Comparison of ENCODE assay signal across 1 cellular context in genomic region chr16:15990902-15991301, GRCh38.
TF ChIP-seq lines count a peak whose summit lies in the region.

No MANE protein-coding gene starts in this region.

TF ChIP-seq in K562, 482 proteins besides CTCF, POLR2A, EP300 and RAD21 (continued from another document and continues in another):
- TF ChIP-seq PBX2 (CRISPR knock-in tag; IDR thresholded peaks at IDR 0.05; ENCODE audit: low read depth) (no peak), PBX2 (tag; conservative IDR thresholded peaks at IDR 0.05; ENCODE audit: low read depth) (peak; percentile 66), ZNF197 (CRISPR knock-in tag; IDR thresholded peaks at IDR 0.05; ENCODE audit: low read depth) (no peak), CHCHD3 (CRISPR knock-in tag; IDR thresholded peaks at IDR 0.05) (no peak), ZNF785 (CRISPR knock-in tag; IDR thresholded peaks at IDR 0.05) (no peak), CBFA2T3 (IDR thresholded peaks at IDR 0.05) (peak; percentile 86), NR3C1 (CRISPR knock-in tag; IDR thresholded peaks at IDR 0.05) (no peak), IRF2 (CRISPR knock-in tag; IDR thresholded peaks at IDR 0.05) (no peak), ZNF75A (CRISPR knock-in tag; IDR thresholded peaks at IDR 0.05) (no peak), CEBPG (CRISPR knock-in tag; IDR thresholded peaks at IDR 0.05) (no peak), CEBPG (tag; conservative IDR thresholded peaks at IDR 0.05 in 1 of 2, IDR thresholded peaks at IDR 0.05 in 1 of 2) (no peak), HDAC3 (IDR thresholded peaks at IDR 0.05; ENCODE audit: borderline replicate concordance, partially characterized antibody) (peak; percentile 19), NONO (IDR thresholded peaks at IDR 0.05; ENCODE audit: low read depth in 2 of 2, low read length in 1 of 2) (no peak), ZNF224 (CRISPR knock-in tag; IDR thresholded peaks at IDR 0.05) (no peak), TAF15 (IDR thresholded peaks at IDR 0.05; ENCODE audit: low read depth, low read length) (no peak), PREB (CRISPR knock-in tag; IDR thresholded peaks at IDR 0.05) (no peak), LEF1 (IDR thresholded peaks at IDR 0.05) (no peak), ZBED1 (IDR thresholded peaks at IDR 0.05) (no peak), RUNX1 (IDR thresholded peaks at IDR 0.05; ENCODE audit: low read depth) (no peak), MNT (conservative IDR thresholded peaks at IDR 0.05) (peak in 1 of 2 experiments; percentile 52; a peak in 2 of 4 replicates), NR1H2 (CRISPR knock-in tag; IDR thresholded peaks at IDR 0.05) (no peak), BDP1 (IDR thresholded peaks at IDR 0.05; ENCODE audit: insufficient read depth, insufficient read length) (no peak), KLF13 (tag; IDR thresholded peaks at IDR 0.05; ENCODE audit: borderline replicate concordance, low read depth) (no peak), PCBP1 (IDR thresholded peaks at IDR 0.05; ENCODE audit: low read depth, low read length, poor library complexity, severe bottlenecking) (no peak), ZBTB43 (CRISPR knock-in tag; IDR thresholded peaks at IDR 0.05) (no peak), ZNF639 (CRISPR knock-in tag; conservative IDR thresholded peaks at IDR 0.05 in 1 of 2, IDR thresholded peaks at IDR 0.05 in 1 of 2) (no peak), SAP30 (IDR thresholded peaks at IDR 0.05; ENCODE audit: borderline replicate concordance, insufficient read depth, low read depth, low read length, poor library complexity, severe bottlenecking) (no peak), NKRF (IDR thresholded peaks at IDR 0.05; ENCODE audit: borderline replicate concordance) (no peak), CBFB (CRISPR knock-in tag; IDR thresholded peaks at IDR 0.05) (no peak), ETV6 (IDR thresholded peaks at IDR 0.05; ENCODE audit: borderline replicate concordance in 1 of 2, low read depth in 2 of 2, low read length in 1 of 2) (no peak), ETV6 (CRISPR knock-in tag; IDR thresholded peaks at IDR 0.05; ENCODE audit: borderline replicate concordance) (no peak), ATF2 (CRISPR knock-in tag; IDR thresholded peaks at IDR 0.05) (no peak), THAP12 (CRISPR knock-in tag; IDR thresholded peaks at IDR 0.05) (no peak), ZNF253 (CRISPR knock-in tag; conservative IDR thresholded peaks at IDR 0.05) (no peak), NFRKB (IDR thresholded peaks at IDR 0.05; ENCODE audit: low read depth) (no peak), SNAPC5 (CRISPR knock-in tag; IDR thresholded peaks at IDR 0.05) (no peak), ZNF589 (CRISPR knock-in tag; IDR thresholded peaks at IDR 0.05; ENCODE audit: low read depth) (no peak), MCM5 (IDR thresholded peaks at IDR 0.05; ENCODE audit: low read depth) (no peak), FUS (optimal IDR thresholded peaks at IDR 0.05; ENCODE audit: low read depth, low read length) (no peak), RBM14 (IDR thresholded peaks at IDR 0.05; ENCODE audit: borderline replicate concordance, insufficient read depth, low read depth, low read length) (no peak), FOXA3 (CRISPR knock-in tag; conservative IDR thresholded peaks at IDR 0.05 in 1 of 2, IDR thresholded peaks at IDR 0.05 in 1 of 2) (no peak), ZNF311 (CRISPR knock-in tag; IDR thresholded peaks at IDR 0.05) (no peak), IFI16 (CRISPR knock-in tag; IDR thresholded peaks at IDR 0.05) (no peak)
- TF ChIP-seq, protein P1, sequence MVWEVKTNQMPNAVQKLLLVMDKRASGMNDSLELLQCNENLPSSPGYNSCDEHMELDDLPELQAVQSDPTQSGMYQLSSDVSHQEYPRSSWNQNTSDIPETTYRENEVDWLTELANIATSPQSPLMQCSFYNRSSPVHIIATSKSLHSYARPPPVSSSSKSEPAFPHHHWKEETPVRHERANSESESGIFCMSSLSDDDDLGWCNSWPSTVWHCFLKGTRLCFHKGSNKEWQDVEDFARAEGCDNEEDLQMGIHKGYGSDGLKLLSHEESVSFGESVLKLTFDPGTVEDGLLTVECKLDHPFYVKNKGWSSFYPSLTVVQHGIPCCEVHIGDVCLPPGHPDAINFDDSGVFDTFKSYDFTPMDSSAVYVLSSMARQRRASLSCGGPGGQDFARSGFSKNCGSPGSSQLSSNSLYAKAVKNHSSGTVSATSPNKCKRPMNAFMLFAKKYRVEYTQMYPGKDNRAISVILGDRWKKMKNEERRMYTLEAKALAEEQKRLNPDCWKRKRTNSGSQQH (CRISPR knock-in tag; IDR thresholded peaks at IDR 0.05), result no peak
- TF ChIP-seq, protein P2, sequence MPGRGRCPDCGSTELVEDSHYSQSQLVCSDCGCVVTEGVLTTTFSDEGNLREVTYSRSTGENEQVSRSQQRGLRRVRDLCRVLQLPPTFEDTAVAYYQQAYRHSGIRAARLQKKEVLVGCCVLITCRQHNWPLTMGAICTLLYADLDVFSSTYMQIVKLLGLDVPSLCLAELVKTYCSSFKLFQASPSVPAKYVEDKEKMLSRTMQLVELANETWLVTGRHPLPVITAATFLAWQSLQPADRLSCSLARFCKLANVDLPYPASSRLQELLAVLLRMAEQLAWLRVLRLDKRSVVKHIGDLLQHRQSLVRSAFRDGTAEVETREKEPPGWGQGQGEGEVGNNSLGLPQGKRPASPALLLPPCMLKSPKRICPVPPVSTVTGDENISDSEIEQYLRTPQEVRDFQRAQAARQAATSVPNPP (IDR thresholded peaks at IDR 0.05; ENCODE audit: borderline replicate concordance, insufficient read depth, insufficient read length), result no peak
- TF ChIP-seq, protein P3, sequence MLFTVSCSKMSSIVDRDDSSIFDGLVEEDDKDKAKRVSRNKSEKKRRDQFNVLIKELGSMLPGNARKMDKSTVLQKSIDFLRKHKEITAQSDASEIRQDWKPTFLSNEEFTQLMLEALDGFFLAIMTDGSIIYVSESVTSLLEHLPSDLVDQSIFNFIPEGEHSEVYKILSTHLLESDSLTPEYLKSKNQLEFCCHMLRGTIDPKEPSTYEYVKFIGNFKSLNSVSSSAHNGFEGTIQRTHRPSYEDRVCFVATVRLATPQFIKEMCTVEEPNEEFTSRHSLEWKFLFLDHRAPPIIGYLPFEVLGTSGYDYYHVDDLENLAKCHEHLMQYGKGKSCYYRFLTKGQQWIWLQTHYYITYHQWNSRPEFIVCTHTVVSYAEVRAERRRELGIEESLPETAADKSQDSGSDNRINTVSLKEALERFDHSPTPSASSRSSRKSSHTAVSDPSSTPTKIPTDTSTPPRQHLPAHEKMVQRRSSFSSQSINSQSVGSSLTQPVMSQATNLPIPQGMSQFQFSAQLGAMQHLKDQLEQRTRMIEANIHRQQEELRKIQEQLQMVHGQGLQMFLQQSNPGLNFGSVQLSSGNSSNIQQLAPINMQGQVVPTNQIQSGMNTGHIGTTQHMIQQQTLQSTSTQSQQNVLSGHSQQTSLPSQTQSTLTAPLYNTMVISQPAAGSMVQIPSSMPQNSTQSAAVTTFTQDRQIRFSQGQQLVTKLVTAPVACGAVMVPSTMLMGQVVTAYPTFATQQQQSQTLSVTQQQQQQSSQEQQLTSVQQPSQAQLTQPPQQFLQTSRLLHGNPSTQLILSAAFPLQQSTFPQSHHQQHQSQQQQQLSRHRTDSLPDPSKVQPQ (CRISPR knock-in tag; IDR thresholded peaks at IDR 0.05; ENCODE audit: borderline replicate concordance), result no peak
